In genomic region chr2:152122161-152122560, GRCh38 we compare ENCODE assay signal across 33 cellular contexts.
"Had no signal": no experiment of that assay in that cellular context is flagged by ENCODE, and none has a peak within 500 bp of the region (broad histone marks: within the 10 kb centered on the region; RNA-seq: fewer than 3 reads in every experiment).

No MANE protein-coding gene starts in this region.

- H3K9me3 ChIP-seq: adrenal gland, body of pancreas, breast epithelium had no signal

- H3K27ac ChIP-seq: adrenal gland, body of pancreas, brain microvascular endothelial cell, breast epithelium, VCaP had no signal

- H3K4me1 ChIP-seq: body of pancreas, breast epithelium had no signal

- H3K27me3 ChIP-seq: adrenal gland, body of pancreas, brain microvascular endothelial cell, breast epithelium had no signal

- H3K4me3 ChIP-seq: adrenal gland, body of pancreas, breast epithelium had no signal

- FAIRE-seq: astrocyte had no signal

- DNase-seq: activated B cell treated with CpG ODN at 0.5 μM for 24 hours; activated CD4-positive, alpha-beta memory T cell treated with anti-CD3 and anti-CD28 coated beads for 36 hours; activated CD4-positive, alpha-beta T cell treated with anti-CD3 and anti-CD28 coated beads for 4 hours; activated CD4-positive, alpha-beta T cell treated with anti-CD3 and anti-CD28 coated beads, Interleukin-2, amount 50 U/mL, for 1 hour; activated CD4-positive, alpha-beta T cell treated with anti-CD3 and anti-CD28 coated beads, Interleukin-2, amount 50 U/mL, for 4 hours; activated CD4-positive, CD25-positive, alpha-beta regulatory T cell treated with anti-CD3 and anti-CD28 coated beads, Interleukin-2, amount 50 U/mL, for 72 hours; activated CD8-positive, alpha-beta memory T cell treated with anti-CD3 and anti-CD28 coated beads, Interleukin-2, amount 50 U/mL, for 4 hours; activated CD8-positive, alpha-beta T cell treated with anti-CD3 and anti-CD28 coated beads for 36 hours; activated effector memory CD4-positive, alpha-beta T cell treated with anti-CD3 and anti-CD28 coated beads, Interleukin-2, amount 50 U/mL, for 16 hours; activated gamma-delta T cell treated with Interleukin-2 at 50 U/mL for 16 hours; activated naive CD4-positive, alpha-beta T cell; activated naive CD4-positive, alpha-beta T cell treated with anti-CD3 and anti-CD28 coated beads for 36 hours; activated naive CD4-positive, alpha-beta T cell treated with anti-CD3 and anti-CD28 coated beads, Interleukin-2, amount 50 U/mL, for 16 hours; activated naive CD8-positive, alpha-beta T cell treated with anti-CD3 and anti-CD28 coated beads for 36 hours; activated T-cell treated with anti-CD3 and anti-CD28 coated beads for 4 hours; activated T-cell treated with anti-CD3 and anti-CD28 coated beads, Interleukin-2, amount 50 U/mL, for 1 hour; activated T-cell treated with anti-CD3 and anti-CD28 coated beads, Interleukin-2, amount 50 U/mL, for 4 hours; activated T-cell treated with anti-CD3 and anti-CD28 coated beads, Interleukin-2, amount 50 U/mL, for 72 hours; adrenal gland; amniotic stem cell; aorta; body of pancreas; brain microvascular endothelial cell; central memory CD4-positive, alpha-beta T cell; SW 1271; T-helper 1 cell; T-helper 2 cell; T-helper 9 cell had no signal

- H3K36me3 ChIP-seq: breast epithelium had no signal

- ATAC-seq: activated CD8-positive, alpha-beta T cell treated with anti-CD3 and anti-CD28 coated beads for 36 hours; activated naive CD4-positive, alpha-beta T cell treated with anti-CD3 and anti-CD28 coated beads, Interleukin-2, amount 50 U/mL, for 72 hours; activated T-cell treated with anti-CD3 and anti-CD28 coated beads, Interleukin-2, amount 50 U/mL, for 4 hours; activated T-cell treated with anti-CD3 and anti-CD28 coated beads, Interleukin-2, amount 50 U/mL, for 72 hours; activated T-helper 17 cell treated with anti-CD3 and anti-CD28 coated beads, Interleukin-2, amount 50 U/mL, for 72 hours; body of pancreas had no signal
